ENCODE assay signal across 8 cellular contexts in the genomic region with DNA sequence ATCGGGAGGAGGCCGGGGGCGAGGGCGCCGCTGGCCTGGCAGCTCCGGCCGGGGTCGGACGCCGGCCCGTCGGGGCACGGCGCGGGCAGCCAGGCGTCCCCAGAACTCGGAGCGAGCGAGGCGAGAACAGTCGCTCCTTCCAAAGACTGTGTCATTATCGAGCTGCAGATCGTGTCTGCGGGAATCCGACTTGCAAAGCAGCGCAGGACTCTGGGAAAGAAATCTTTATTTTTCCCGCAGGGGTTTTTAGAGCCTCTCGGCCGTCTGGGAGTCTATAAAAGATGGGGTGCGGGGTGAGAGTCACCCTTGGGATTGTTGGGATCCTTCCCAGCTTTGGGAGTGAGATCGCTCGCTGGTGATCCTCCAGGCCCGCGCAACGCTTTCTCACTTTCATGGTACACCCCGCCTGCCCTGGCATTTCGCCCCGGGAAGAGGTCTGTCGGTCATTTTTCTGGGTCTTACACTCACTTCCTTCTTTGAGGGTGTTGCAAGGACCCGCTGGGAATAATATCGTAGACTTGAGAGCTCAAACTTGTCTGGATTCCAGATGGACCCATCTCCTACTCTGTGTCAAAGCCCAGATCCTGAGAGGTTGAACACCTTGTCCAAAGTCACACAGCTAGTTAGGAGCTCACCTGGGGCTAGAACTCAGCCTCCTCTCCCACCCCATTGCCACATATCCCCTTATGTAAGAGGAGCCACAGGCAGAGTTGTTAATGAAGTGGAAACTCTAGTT. TPM values are rescaled to one million over a fixed set of nuclear protein-coding genes. Genes with fewer than 3 reads are reported as not detected.
DNase-seq lines count a peak whose midpoint lies in the region; ATAC-seq and TF ChIP-seq lines count a peak whose summit lies in the region.

No MANE protein-coding gene starts in this region.

- H3K9me3 Mint-ChIP-seq in nephron = no peaks in the 10 kb centered on the region

- intact Hi-C loops in A673 (cut with micrococcal nuclease; ENCODE audit: unreplicated experiment) = no loop called here

- H3K9me3 ChIP-seq in A673 (ENCODE audit: low read depth, low read length, poor library complexity, severe bottlenecking) (no peaks in the 10 kb centered on the region), HAP-1 (no peaks in the 10 kb centered on the region)

- BruUV-seq in A673 (replicated peaks; lab: Mats Ljungman, UMichigan) = no TSS peak

- no peaks in the 10 kb centered on the region for H3K36me3 Mint-ChIP-seq in nephron (ENCODE audit: low read depth)

- H3K4me3 ChIP-seq in A673 (ENCODE audit: low read depth, low read length, poor library complexity, severe bottlenecking) = peak overlapping the region; percentile 93
- peak overlapping the region; percentile 83 for H3K4me3 ChIP-seq in HAP-1
- H3K4me3 ChIP-seq in fibroblast of the aortic adventitia (ENCODE audit: low read depth, low read length) = peak overlapping the region; percentile 90

- CTCF ChIA-PET in A673 (lab: Charles Lee) = no interaction called here

- peaks cover 13% of the 10 kb centered on the region for H3K4me1 ChIP-seq in A673 (ENCODE audit: insufficient read depth, low read length, poor library complexity, severe bottlenecking)
- H3K4me1 ChIP-seq in HAP-1 = peaks cover 13% of the 10 kb centered on the region

- POLR2A ChIA-PET in A673 (lab: Charles Lee; ENCODE audit: low non-redundant PET) = no interaction called here

- TF ChIP-seq CTCF in A673 (conservative IDR thresholded peaks at IDR 0.05; ENCODE audit: low read depth, low read length) = no peak
- TF ChIP-seq CTCF in VCaP (conservative IDR thresholded peaks at IDR 0.05) = no peak
- TF ChIP-seq CTCF in fibroblast of the aortic adventitia (IDR thresholded peaks at IDR 0.05; ENCODE audit: insufficient read depth, low read length) = no peak
- TF ChIP-seq CTCF in nephron (IDR thresholded peaks at IDR 0.05; ENCODE audit: unreplicated experiment in 3 of 3) = no peak

- H3K27me3 ChIP-seq in A673 (replicated peaks; ENCODE audit: insufficient read depth, low read depth, low read length, poor library complexity) = peaks cover 27% of the 10 kb centered on the region
- H3K27me3 ChIP-seq in HAP-1 (ENCODE audit: low read depth) = no peaks in the 10 kb centered on the region

- peak overlapping the region; percentile 75 to 86 (median 86) for H3K4me3 Mint-ChIP-seq in nephron

- H3K36me3 ChIP-seq in A673 (ENCODE audit: insufficient read depth, low read length, poor library complexity, severe bottlenecking) = no peaks in the 10 kb centered on the region
- H3K36me3 ChIP-seq in HAP-1 (replicated peaks) = peaks cover 6% of the 10 kb centered on the region; the same call in 1 of the 2 replicates

- peaks cover 31% of the 10 kb centered on the region for H3K4me1 Mint-ChIP-seq in nephron

- DNase-seq in A673 (ENCODE audit: low spot score) = peak; percentile 33
- DNase-seq in HAP-1 (ENCODE audit: low spot score in 2 of 2) = peak; percentile 34 to 37
- peak; percentile 70 for DNase-seq in fibroblast of the aortic adventitia (ENCODE audit: low read depth)
- no peak for DNase-seq in COLO668 (lab: John Stamatoyannopoulos, UW; ENCODE audit: unreplicated experiment)
- no peak for DNase-seq in activated CD8-positive, alpha-beta memory T cell treated with anti-CD3 and anti-CD28 coated beads for 24 hours

- H3K27ac Mint-ChIP-seq in nephron = peak overlapping the region; percentile 1 to 36 (median 20)

- no peak for ATAC-seq in HG03196 (IDR thresholded peaks at IDR 0.05; ENCODE audit: unreplicated experiment)

- peaks cover 28% of the 10 kb centered on the region for H3K27me3 Mint-ChIP-seq in nephron (ENCODE audit: low read depth)

- in situ Hi-C loops in HAP-1 (cut with MboI; ENCODE audit: low sequenced_read_pairs) = no loop called here

- H3K27ac ChIP-seq in A673 (ENCODE audit: low read depth, low read length, poor library complexity, severe bottlenecking) (no peak overlapping the region), VCaP (peak overlapping the region; percentile 95)

RNA-seq across cellular contexts. Expression of a gene that starts 1.0 kb away (rescaled TPM):
- total RNA-seq in A673 (2021) (3.1 and 4.2 TPM in 2 replicates), fibroblast of the aortic adventitia (ENCODE audit: low replicate concordance) (22.1 and 35.2 TPM in 2 replicates)

RNA-seq across cellular contexts. Expression of a gene that starts 1.5 kb away (rescaled TPM):
- total RNA-seq in A673 (2021) (70.6 and 72.5 TPM in 2 replicates), fibroblast of the aortic adventitia (ENCODE audit: low replicate concordance) (50.9 and 81.1 TPM in 2 replicates)

RNA-seq across cellular contexts. Expression of a gene that starts 53.8 kb away (rescaled TPM):
- 44.8 and 49.2 TPM in 2 replicates for total RNA-seq in A673 (2021)
- 24.9 and 45.5 TPM in 2 replicates for total RNA-seq in fibroblast of the aortic adventitia (ENCODE audit: low replicate concordance)

RNA-seq across cellular contexts. Expression of a gene that starts 53.9 kb away (rescaled TPM):
- 52.7 and 56.4 TPM in 2 replicates for total RNA-seq in A673 (2021)
- total RNA-seq in fibroblast of the aortic adventitia (ENCODE audit: low replicate concordance) = 29.8 and 50.3 TPM in 2 replicates

Comparison
In these comparisons a context has a peak if more than half of its experiments do, and no peak if none do; other contexts are left out.
1. DNase-seq: peak in A673 (single experiment), HAP-1 (2 of 2) and fibroblast of the aortic adventitia (single experiment); none in COLO668 (single experiment) and activated CD8-positive, alpha-beta memory T cell treated with anti-CD3 and anti-CD28 coated beads for 24 hours (single experiment).
2. Peak in every context shown above with its lines, with median percentiles within 50 percentile points of each other: H3K4me3 ChIP-seq.